In genomic region chr1:89850844-89851410, GRCh38 we compare ENCODE assay signal across 2 cellular contexts.
TF ChIP-seq lines count a peak whose summit lies in the region.

No MANE protein-coding gene starts in this region.

TF ChIP-seq in IMR-90, 13 proteins besides CTCF, POLR2A, EP300 and RAD21:
- TF ChIP-seq MAFK (IDR thresholded peaks at IDR 0.05; ENCODE audit: low read depth, low read length) (peak; percentile 94), CEBPB (IDR thresholded peaks at IDR 0.05; ENCODE audit: low read depth, low read length) (no peak), RCOR1 (IDR thresholded peaks at IDR 0.05; ENCODE audit: insufficient replicate concordance, low read length) (no peak)

TF ChIP-seq in H1, 55 proteins besides CTCF, POLR2A, EP300 and RAD21:
- TF ChIP-seq MAFK (IDR thresholded peaks at IDR 0.05; ENCODE audit: low read depth, low read length) (peak; percentile 23; the same call in 1 of the 2 replicates), BCL11A (IDR thresholded peaks at IDR 0.05; ENCODE audit: low read depth in 2 of 2, low read length in 2 of 2) (no peak), CREB1 (IDR thresholded peaks at IDR 0.05) (no peak), GABPA (IDR thresholded peaks at IDR 0.05; ENCODE audit: borderline replicate concordance, insufficient read depth, low read length) (no peak), ATF3 (IDR thresholded peaks at IDR 0.05; ENCODE audit: insufficient read depth, low read depth, low read length) (no peak)
